18 cellular contexts compared by ENCODE assay signal in genomic region chr9:127689332-127690000, GRCh38. TPM values are rescaled to one million over a fixed set of nuclear protein-coding genes. Genes with fewer than 3 reads are reported as not detected.
A peak's percentile ranks its signal among the peaks of the same experiment; 100 is the strongest.
DNase-seq lines count a peak whose midpoint lies in the region; ATAC-seq, FAIRE-seq and TF ChIP-seq lines count a peak whose summit lies in the region.
"Had no signal": no experiment of that assay in that cellular context is flagged by ENCODE, and none has a peak within 500 bp of the region (broad histone marks: within the 10 kb centered on the region; RNA-seq: fewer than 3 reads in every experiment).

No MANE protein-coding gene starts in this region.

- H3K9me3 ChIP-seq in A549, result no peaks in the 10 kb centered on the region
- H3K9me3 ChIP-seq: BE2C had no signal

- POLR2A ChIA-PET in A549 (lab: Yijun Ruan, JAX) (no interaction called here), WTC11 (lab: Charles Lee) (no interaction called here)

- H3K4me3 Mint-ChIP-seq in WTC11 (no peak overlapping the region), neural crest cell (no peak overlapping the region)
- no peak overlapping the region for H3K4me3 Mint-ChIP-seq in natural killer cell treated with Interleukin-12 subunit alpha and Interleukin-12 subunit beta and Interleukin-15 and Interleukin-18, amount 100 ng/mL, for 72 hours
- H3K4me3 Mint-ChIP-seq: CD4-positive, alpha-beta memory T cell; H9 had no signal

- H3K9me3 Mint-ChIP-seq in WTC11 (peaks cover 6% of the 10 kb centered on the region), neural crest cell (no peaks in the 10 kb centered on the region)
- no peaks in the 10 kb centered on the region for H3K9me3 Mint-ChIP-seq in natural killer cell treated with Interleukin-12 subunit alpha and Interleukin-12 subunit beta and Interleukin-15 and Interleukin-18, amount 100 ng/mL, for 72 hours
- H3K9me3 Mint-ChIP-seq: CD4-positive, alpha-beta memory T cell; H9 had no signal

- TF ChIP-seq CTCF in A549 (IDR thresholded peaks at IDR 0.05), result no peak
- no peak for TF ChIP-seq CTCF in WTC11 (IDR thresholded peaks at IDR 0.05)
- TF ChIP-seq CTCF in dorsolateral prefrontal cortex (IDR thresholded peaks at IDR 0.05 in 54 of 56, conservative IDR thresholded peaks at IDR 0.05 in 2 of 56; ENCODE audit: low read depth in 1 of 56, partially characterized antibody in 56 of 56), result no peak
- TF ChIP-seq CTCF in neural crest cell (conservative IDR thresholded peaks at IDR 0.05), result no peak

- WGBS in A549 (ENCODE audit: missing lambda C conversion rate), result 90% methylated on average over 13 of the region's 13 CpGs

- CTCF ChIA-PET in A549 (lab: Yijun Ruan, JAX), result interaction anchor here (0.6 to 1.7 kb wide), 2 partner anchors 45 to 484 kb away, joined by 3 to 7 read pairs; no protein-coding TSS in a partner anchor
- CTCF ChIA-PET in WTC11 (lab: Charles Lee), result interaction anchor here (1.0 kb wide), 1 partner anchor 111 kb away, joined by 3 read pairs; no protein-coding TSS in a partner anchor

- H3K27ac Mint-ChIP-seq in WTC11 (0 out of 2 replicates have a peak overlapping the region, but pooled peaks have one; percentile 41), neural crest cell (ENCODE audit: unreplicated experiment) (peak overlapping the region; percentile 83)
- H3K27ac Mint-ChIP-seq in natural killer cell treated with Interleukin-12 subunit alpha and Interleukin-12 subunit beta and Interleukin-15 and Interleukin-18, amount 100 ng/mL, for 72 hours, result no peak overlapping the region
- H3K27ac Mint-ChIP-seq: CD4-positive, alpha-beta memory T cell had no signal

- H3K4me3 ChIP-seq in A549, result no peak overlapping the region
- H3K4me3 ChIP-seq in dorsolateral prefrontal cortex, result no peak overlapping the region
- H3K4me3 ChIP-seq: GM12878 had no signal

- no peak for TF ChIP-seq EP300 in A549 (IDR thresholded peaks at IDR 0.05)

- peaks cover 3% of the 10 kb centered on the region; the same call in 2 of the 3 replicates for H3K4me1 ChIP-seq in A549
- H3K4me1 ChIP-seq: BE2C had no signal

- no peak for FAIRE-seq in A549 (lab: Jason Lieb, UNC)
- FAIRE-seq: GM12878, GM18507 had no signal

- DNase-seq in A549 (ENCODE audit: low read depth in 1 of 2, low spot score in 1 of 2) (no peak), WTC11 (ENCODE audit: low spot score) (no peak), dorsolateral prefrontal cortex (no peak), neural crest cell (ENCODE audit: low read depth, low spot score) (no peak), GM19240 (ENCODE audit: insufficient read length, low spot score) (no peak)
- DNase-seq in natural killer cell treated with Interleukin-12 subunit alpha and Interleukin-12 subunit beta and Interleukin-15 and Interleukin-18, amount 100 ng/mL, for 72 hours (ENCODE audit: low spot score), result no peak
- DNase-seq: BE2C; CD4-positive, alpha-beta memory T cell; DMS79; GOT3; H9 had no signal

- no peak overlapping the region for H3K27ac ChIP-seq in A549
- H3K27ac ChIP-seq in dorsolateral prefrontal cortex, result peak overlapping the region in 53 of 59 donors; percentile 3 to 96 (median 68)
- H3K27ac ChIP-seq: C4-2B had no signal

- peaks cover 24% of the 10 kb centered on the region for H3K36me3 Mint-ChIP-seq in WTC11
- peaks cover 10% of the 10 kb centered on the region for H3K36me3 Mint-ChIP-seq in neural crest cell (ENCODE audit: low read depth)
- H3K36me3 Mint-ChIP-seq in natural killer cell treated with Interleukin-12 subunit alpha and Interleukin-12 subunit beta and Interleukin-15 and Interleukin-18, amount 100 ng/mL, for 72 hours, result no peaks in the 10 kb centered on the region

- no peak overlapping the region for H3K4me2 ChIP-seq in A549

- TF ChIP-seq POLR2A in A549 (IDR thresholded peaks at IDR 0.05; ENCODE audit: low read length), result no peak

- H3K27me3 ChIP-seq in dorsolateral prefrontal cortex, result no peaks in the 10 kb centered on the region
- H3K27me3 ChIP-seq: BE2C had no signal

- intact Hi-C loops in dorsolateral prefrontal cortex (cut with DNase I), result no loop called here

- H3K27me3 Mint-ChIP-seq in WTC11 (ENCODE audit: low read depth) (no peaks in the 10 kb centered on the region), neural crest cell (ENCODE audit: low read depth) (no peaks in the 10 kb centered on the region)
- H3K27me3 Mint-ChIP-seq in natural killer cell treated with Interleukin-12 subunit alpha and Interleukin-12 subunit beta and Interleukin-15 and Interleukin-18, amount 100 ng/mL, for 72 hours, result no peaks in the 10 kb centered on the region
- H3K27me3 Mint-ChIP-seq: CD4-positive, alpha-beta memory T cell had no signal

- ATAC-seq in A549, result no peak
- ATAC-seq in WTC11, result no peak
- no peak for ATAC-seq in HG03139 (IDR thresholded peaks at IDR 0.05; ENCODE audit: unreplicated experiment)
- no peak for ATAC-seq in natural killer cell treated with Interleukin-12 subunit alpha and Interleukin-12 subunit beta and Interleukin-15 and Interleukin-18, amount 100 ng/mL, for 72 hours
- ATAC-seq: GM12878 had no signal

- no peak for TF ChIP-seq RAD21 in A549 (conservative IDR thresholded peaks at IDR 0.05 in 1 of 2, IDR thresholded peaks at IDR 0.05 in 1 of 2)

- H3K4me1 Mint-ChIP-seq in WTC11 (no peaks in the 10 kb centered on the region), neural crest cell (peaks cover 7% of the 10 kb centered on the region)
- no peaks in the 10 kb centered on the region for H3K4me1 Mint-ChIP-seq in natural killer cell treated with Interleukin-12 subunit alpha and Interleukin-12 subunit beta and Interleukin-15 and Interleukin-18, amount 100 ng/mL, for 72 hours (ENCODE audit: low read depth in 2 of 2)
- H3K4me1 Mint-ChIP-seq: CD4-positive, alpha-beta memory T cell; H9 had no signal

TF ChIP-seq in WTC11, 78 proteins besides CTCF, POLR2A, EP300 and RAD21 (continues in another document):
- no peak for TF ChIP-seq JUN (CRISPR knock-in tag; IDR thresholded peaks at IDR 0.05)
- TF ChIP-seq SMAD4 (CRISPR knock-in tag; IDR thresholded peaks at IDR 0.05), result no peak
- no peak for TF ChIP-seq IRF2 (CRISPR knock-in tag; IDR thresholded peaks at IDR 0.05; ENCODE audit: borderline replicate concordance, low read depth)
- no peak for TF ChIP-seq ZNF671 (CRISPR knock-in tag; IDR thresholded peaks at IDR 0.05)

RNA-seq across cellular contexts. Expression of gene CFAP157, which starts 17.3 kb away (rescaled TPM):
- polyA plus RNA-seq in A549 (2011; rRNA removed), result 0.04 TPM in 1 of 2 replicates, not detected in the other
- polyA plus RNA-seq in A549 (2012; cell fraction: cytosol; rRNA removed), result 0.01 TPM in 1 of 2 replicates, not detected in the other
- polyA plus RNA-seq in A549 (2012; cell fraction: nucleus; rRNA removed), result 0.11 and 0.22 TPM in 2 replicates
- polyA plus RNA-seq in A549 (2017; fragmentation: RNase III; extraction: RNeasy Plus Mini Kit Qiagen cat#74134 plus additional on column Dnase treatment), result 0.04 TPM in 1 of 3 replicates, not detected in the others
- not detected in 2 replicates for polyA minus RNA-seq in A549 (2011; rRNA and poly(A)+ RNA removed)
- 0.07 to 0.22 TPM in 2 of 3 replicates, not detected in the other for total RNA-seq in WTC11 (2021)
- 1 to 10 TPM in 12 of 120 experiments, under 1 TPM in 92, not detected in 16; 0.11 to 1.7 (median 0.55) TPM for total RNA-seq in dorsolateral prefrontal cortex
- 0.16 TPM in 1 of 2 replicates, not detected in the other for total RNA-seq in neural crest cell
- not detected for total RNA-seq in natural killer cell treated with Interleukin-12 subunit alpha and Interleukin-12 subunit beta and Interleukin-15 and Interleukin-18, amount 100 ng/mL, for 72 hours
- total RNA-seq: A172, G401, GM12878 had no signal

RNA-seq across cellular contexts. Expression of gene PTRH1, which starts 26.0 kb away (rescaled TPM):
- 3.5 and 5.1 TPM in 2 replicates for polyA plus RNA-seq in A549 (2011; rRNA removed)
- 23.9 and 26.6 TPM in 2 replicates for polyA plus RNA-seq in A549 (2012; cell fraction: cytosol; rRNA removed)
- polyA plus RNA-seq in A549 (2012; cell fraction: nucleus; rRNA removed), result 27.1 and 29.2 TPM in 2 replicates
- 9.9 to 12.6 TPM (median 11.4 TPM) in 3 replicates for polyA plus RNA-seq in A549 (2017; fragmentation: RNase III; extraction: RNeasy Plus Mini Kit Qiagen cat#74134 plus additional on column Dnase treatment)
- 1.3 and 2.0 TPM in 2 replicates for polyA minus RNA-seq in A549 (2011; rRNA and poly(A)+ RNA removed)
- 13.1 to 16.9 TPM (median 13.9 TPM) in 3 replicates for total RNA-seq in WTC11 (2021)
- total RNA-seq in dorsolateral prefrontal cortex, result 10 to 100 TPM in 94 of 120 experiments, 1 to 10 TPM in 26; 4.2 to 19.6 (median 11.9) TPM
- 7.2 and 9.8 TPM in 2 replicates for total RNA-seq in neural crest cell
- total RNA-seq in natural killer cell treated with Interleukin-12 subunit alpha and Interleukin-12 subunit beta and Interleukin-15 and Interleukin-18, amount 100 ng/mL, for 72 hours, result 10 to 100 TPM; 12.8 to 17.6 TPM

RNA-seq across cellular contexts. Expression of gene TTC16, which starts 26.4 kb away (rescaled TPM):
- polyA plus RNA-seq in A549 (2011; rRNA removed) (0.03 TPM in 1 of 2 replicates, not detected in the other), A549 (2017; fragmentation: RNase III; extraction: RNeasy Plus Mini Kit Qiagen cat#74134 plus additional on column Dnase treatment) (not detected in 3 replicates)
- polyA plus RNA-seq in A549 (2012; cell fraction: cytosol; rRNA removed), result 0.01 and 0.04 TPM in 2 replicates
- polyA plus RNA-seq in A549 (2012; cell fraction: nucleus; rRNA removed), result 0.04 and 0.07 TPM in 2 replicates
- 0.25 TPM in 1 of 2 replicates, not detected in the other for polyA minus RNA-seq in A549 (2011; rRNA and poly(A)+ RNA removed)
- total RNA-seq in WTC11 (2021) (not detected in 3 replicates), dorsolateral prefrontal cortex (1 to 10 TPM in 3 of 120 experiments, under 1 TPM in 107, not detected in 10; 0.15 to 1.4 (median 0.47) TPM), neural crest cell (not detected in 2 replicates)
- 1 to 10 TPM; 3.8 to 8.1 TPM for total RNA-seq in natural killer cell treated with Interleukin-12 subunit alpha and Interleukin-12 subunit beta and Interleukin-15 and Interleukin-18, amount 100 ng/mL, for 72 hours
- total RNA-seq: G401, GM12878, H9, HT-29 had no signal

RNA-seq across cellular contexts. Expression of gene TOR2A, which starts 45.6 kb away (rescaled TPM):
- 4.9 and 5.5 TPM in 2 replicates for polyA plus RNA-seq in A549 (2011; rRNA removed)
- polyA plus RNA-seq in A549 (2012; cell fraction: cytosol; rRNA removed), result 15.0 and 22.1 TPM in 2 replicates
- 19.8 and 27.2 TPM in 2 replicates for polyA plus RNA-seq in A549 (2012; cell fraction: nucleus; rRNA removed)
- polyA plus RNA-seq in A549 (2017; fragmentation: RNase III; extraction: RNeasy Plus Mini Kit Qiagen cat#74134 plus additional on column Dnase treatment), result 9.4 to 9.6 TPM (median 9.5 TPM) in 3 replicates
- polyA minus RNA-seq in A549 (2011; rRNA and poly(A)+ RNA removed), result 4.1 and 5.1 TPM in 2 replicates
- total RNA-seq in WTC11 (2021), result 14.4 to 19.4 TPM (median 16.6 TPM) in 3 replicates
- total RNA-seq in dorsolateral prefrontal cortex, result 10 to 100 TPM in 101 of 120 experiments, 1 to 10 TPM in 19; 7.7 to 18.6 (median 12.5) TPM
- 25.7 and 27.4 TPM in 2 replicates for total RNA-seq in neural crest cell
- total RNA-seq in natural killer cell treated with Interleukin-12 subunit alpha and Interleukin-12 subunit beta and Interleukin-15 and Interleukin-18, amount 100 ng/mL, for 72 hours, result 10 to 100 TPM; 20.4 to 31.9 TPM

Comparison
In these comparisons a context has a peak if more than half of its experiments do, and no peak if none do; other contexts are left out.
1. H3K27ac ChIP-seq: peak in dorsolateral prefrontal cortex (53 of 59); none in A549 (0 of 2).
2. H3K27ac Mint-ChIP-seq: peak in WTC11 (single experiment) and neural crest cell (single experiment); none in natural killer cell treated with Interleukin-12 subunit alpha and Interleukin-12 subunit beta and Interleukin-15 and Interleukin-18, amount 100 ng/mL, for 72 hours (0 of 2).